28 cellular contexts compared by ENCODE assay signal in the genomic region with DNA sequence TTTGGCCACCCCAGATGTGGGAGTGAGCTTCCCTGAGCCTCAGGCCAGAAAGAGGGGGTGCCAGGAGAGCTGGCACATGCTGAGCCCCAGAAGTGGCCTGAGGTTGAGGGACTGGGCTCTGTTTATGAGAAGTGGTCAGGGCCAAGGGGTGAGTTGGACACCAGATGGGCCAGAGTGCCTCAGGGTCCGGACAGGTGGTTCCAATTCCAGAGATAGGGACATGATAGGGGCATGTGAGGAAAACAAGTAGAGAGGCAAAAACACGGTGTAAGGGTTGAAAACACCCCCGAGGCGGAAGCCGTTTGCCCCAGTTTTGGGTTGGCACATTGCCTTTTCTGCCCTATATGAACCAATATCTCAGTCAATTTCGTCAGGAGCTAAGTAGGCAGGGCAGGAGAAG.
"Had no signal": no experiment of that assay in that cellular context is flagged by ENCODE, and none has a peak within 500 bp of the region (broad histone marks: within the 10 kb centered on the region; RNA-seq: fewer than 3 reads in every experiment).

No MANE protein-coding gene starts in this region.

- H3K36me3 Mint-ChIP-seq: natural killer cell; neural progenitor cell; stimulated activated effector memory CD8-positive, alpha-beta T cell treated with anti-CD3 and anti-CD28 coated beads, Interleukin-12 subunit alpha, Interleukin-12 subunit beta, amount 100 ng/mL, for 72 hours; stimulated activated naive B cell treated with anti-CD40 and anti-IgM and Interleukin-4, amounts not matched to agents 10 μg/mL and 1 μg/mL and 100 μg/mL, for 72 hours; type B pancreatic cell had no signal

- H3K36me3 ChIP-seq: neural progenitor cell, ovary, right lobe of liver, sigmoid colon, stomach, thoracic aorta, thyroid gland, tibial nerve, upper lobe of right lung, uterus had no signal

- H2AFZ ChIP-seq: neural progenitor cell, parathyroid adenoma had no signal

- H3K4me3 Mint-ChIP-seq: natural killer cell; nephron; neural progenitor cell; stimulated activated effector memory CD8-positive, alpha-beta T cell treated with anti-CD3 and anti-CD28 coated beads, Interleukin-12 subunit alpha, Interleukin-12 subunit beta, amount 100 ng/mL, for 72 hours; stimulated activated naive B cell treated with anti-CD40 and anti-IgM and Interleukin-4, amounts not matched to agents 10 μg/mL and 1 μg/mL and 100 μg/mL, for 72 hours; stimulated activated naive CD8-positive, alpha-beta T cell treated with anti-CD3 and anti-CD28 coated beads, Interleukin-15, Interleukin-2, amounts not matched to agents 100 ng/mL and 50 ng/mL, for 24 hours; type B pancreatic cell had no signal

- H3K9me3 ChIP-seq: ovary, psoas muscle, right lobe of liver, sigmoid colon, stomach, thoracic aorta, thyroid gland, tibial nerve, upper lobe of right lung, uterus had no signal

- DNase-seq: natural killer cell; occipital lobe; ovary; posterior cingulate gyrus; psoas muscle; right cardiac atrium; right lobe of liver; sigmoid colon; small intestine; stimulated activated CD4-positive, alpha-beta T cell treated with anti-CD3 and anti-CD28 coated beads, Interleukin-15, amount 100 ng/mL, for 24 hours; stimulated activated CD4-positive, alpha-beta T cell treated with anti-CD3 and anti-CD28 coated beads, Interleukin-2, amount 100 ng/mL, for 24 hours; stimulated activated CD4-positive, alpha-beta T cell treated with anti-CD3 and anti-CD28 coated beads, Interleukin-2, amount 100 ng/mL, for 48 hours; stimulated activated CD4-positive, alpha-beta T cell treated with anti-CD3 and anti-CD28 coated beads, Interleukin-4, amount 100 ng/mL, for 24 hours; stimulated activated naive B cell treated with anti-CD40 and anti-IgM and Interleukin-4, amounts not matched to agents 10 μg/mL and 1 μg/mL and 100 μg/mL, for 72 hours; stimulated activated naive CD4-positive, alpha-beta T cell treated with Interleukin-2 at 50 U/mL for 16 hours; stomach; thyroid gland; upper lobe of right lung; uterus had no signal

- H3K9me3 Mint-ChIP-seq: natural killer cell; nephron; neural progenitor cell; stimulated activated effector memory CD8-positive, alpha-beta T cell treated with anti-CD3 and anti-CD28 coated beads, Interleukin-12 subunit alpha, Interleukin-12 subunit beta, amount 100 ng/mL, for 72 hours; stimulated activated naive B cell treated with anti-CD40 and anti-IgM and Interleukin-4, amounts not matched to agents 10 μg/mL and 1 μg/mL and 100 μg/mL, for 72 hours had no signal

- H3K27me3 ChIP-seq: neural progenitor cell, ovary, right lobe of liver, sigmoid colon, thyroid gland, tibial nerve, upper lobe of right lung, uterus had no signal

- H3K4me1 ChIP-seq: neural progenitor cell, parathyroid adenoma, right lobe of liver, sigmoid colon, stomach, upper lobe of right lung, uterus had no signal

- H3K79me2 ChIP-seq: parathyroid adenoma had no signal

- H3K27ac Mint-ChIP-seq: natural killer cell; neural progenitor cell; progenitor cell of endocrine pancreas; stimulated activated effector memory CD8-positive, alpha-beta T cell treated with anti-CD3 and anti-CD28 coated beads, Interleukin-12 subunit alpha, Interleukin-12 subunit beta, amount 100 ng/mL, for 72 hours; stimulated activated naive B cell treated with anti-CD40 and anti-IgM and Interleukin-4, amounts not matched to agents 10 μg/mL and 1 μg/mL and 100 μg/mL, for 72 hours; stimulated activated naive CD8-positive, alpha-beta T cell treated with anti-CD3 and anti-CD28 coated beads, Interleukin-15, Interleukin-2, amounts not matched to agents 100 ng/mL and 50 ng/mL, for 24 hours; type B pancreatic cell had no signal

- H3K9ac ChIP-seq: neural progenitor cell, parathyroid adenoma had no signal

- H3K4me3 ChIP-seq: neural progenitor cell, ovary, psoas muscle, right lobe of liver, sigmoid colon, stomach, thoracic aorta, thyroid gland, tibial nerve, upper lobe of right lung, uterus had no signal

- H3K4me2 ChIP-seq: neural progenitor cell had no signal

- H3K27ac ChIP-seq: neural progenitor cell, ovary, parathyroid adenoma, psoas muscle, right lobe of liver, sigmoid colon, stomach, thoracic aorta, thyroid gland, tibial nerve, upper lobe of right lung, uterus had no signal

- ATAC-seq: natural killer cell; psoas muscle; right lobe of liver; stimulated activated effector memory CD8-positive, alpha-beta T cell treated with anti-CD3 and anti-CD28 coated beads, Interleukin-12 subunit alpha, Interleukin-12 subunit beta, amount 100 ng/mL, for 72 hours; stimulated activated naive B cell treated with anti-CD40 and anti-IgM and Interleukin-4, amounts not matched to agents 10 μg/mL and 1 μg/mL and 100 μg/mL, for 72 hours; upper lobe of right lung had no signal

- H3K4me1 Mint-ChIP-seq: natural killer cell; stimulated activated effector memory CD8-positive, alpha-beta T cell treated with anti-CD3 and anti-CD28 coated beads, Interleukin-12 subunit alpha, Interleukin-12 subunit beta, amount 100 ng/mL, for 72 hours; stimulated activated naive B cell treated with anti-CD40 and anti-IgM and Interleukin-4, amounts not matched to agents 10 μg/mL and 1 μg/mL and 100 μg/mL, for 72 hours had no signal
